Comparison of ENCODE assay signal across 15 cellular contexts in the genomic region with DNA sequence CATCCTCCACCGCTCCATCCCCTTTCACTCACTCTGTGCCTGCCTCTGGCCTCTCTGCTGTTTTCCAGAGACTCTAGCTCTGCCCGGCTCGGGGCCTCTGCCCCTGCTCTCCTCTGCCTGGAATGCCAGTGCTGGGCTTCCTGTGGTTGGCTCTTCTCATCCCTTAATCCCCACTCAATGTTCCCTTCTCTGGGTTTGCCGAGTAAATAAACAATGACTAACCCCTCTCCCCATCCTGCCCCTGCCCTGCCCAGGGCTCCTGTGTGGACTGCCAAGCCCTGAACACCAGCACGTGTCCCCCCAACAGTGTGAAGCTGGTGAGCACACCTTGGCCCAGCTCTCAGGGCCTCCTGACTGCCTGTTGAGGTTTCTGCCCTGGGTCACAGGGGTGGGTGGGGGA. TPM values are rescaled to one million over a fixed set of nuclear protein-coding genes. Genes with fewer than 3 reads are reported as not detected.
A peak's percentile ranks its signal among the peaks of the same experiment; 100 is the strongest.
DNase-seq lines count a peak whose midpoint lies in the region; ATAC-seq lines count a peak whose summit lies in the region.
"Had no signal": no experiment of that assay in that cellular context is flagged by ENCODE, and none has a peak within 500 bp of the region (broad histone marks: within the 10 kb centered on the region; RNA-seq: fewer than 3 reads in every experiment).

No MANE protein-coding gene starts in this region.

- no peaks in the 10 kb centered on the region for H3K36me3 Mint-ChIP-seq in natural killer cell treated with Interleukin-12 subunit alpha and Interleukin-12 subunit beta and Interleukin-15 and Interleukin-18, amount 100 ng/mL, for 72 hours
- H3K36me3 Mint-ChIP-seq: WTC11 had no signal

- DNase-seq in AG08396 (ENCODE audit: low spot score) (peak; percentile 74), HS-27A (ENCODE audit: low read depth) (peak; percentile 78), astrocyte of the hippocampus (ENCODE audit: low read depth, low spot score) (peak; percentile 91), iris pigment epithelial cell (ENCODE audit: low read depth) (peak; percentile 84), SW 1271 (lab: John Stamatoyannopoulos, UW) (no peak), occipital lobe (lab: John Stamatoyannopoulos, UW) (no peak)
- no peak for DNase-seq in natural killer cell treated with Interleukin-12 subunit alpha and Interleukin-12 subunit beta and Interleukin-15 and Interleukin-18, amount 100 ng/mL, for 72 hours (ENCODE audit: low spot score)
- no peak for DNase-seq in activated CD8-positive, alpha-beta memory T cell treated with anti-CD3 and anti-CD28 coated beads, Interleukin-2, amount 50 U/mL, for 48 hours
- DNase-seq: activated T-cell treated with anti-CD3 and anti-CD28 coated beads for 4 hours, dorsolateral prefrontal cortex, GF-D8, heart left ventricle, MV-4-11 had no signal

- no peak for ATAC-seq in natural killer cell treated with Interleukin-12 subunit alpha and Interleukin-12 subunit beta and Interleukin-15 and Interleukin-18, amount 100 ng/mL, for 72 hours
- ATAC-seq: heart left ventricle, left lobe of liver, WTC11 had no signal

- no peak overlapping the region for H3K27ac Mint-ChIP-seq in natural killer cell treated with Interleukin-12 subunit alpha and Interleukin-12 subunit beta and Interleukin-15 and Interleukin-18, amount 100 ng/mL, for 72 hours
- H3K27ac Mint-ChIP-seq: WTC11 had no signal

- H3K9me3 Mint-ChIP-seq in natural killer cell treated with Interleukin-12 subunit alpha and Interleukin-12 subunit beta and Interleukin-15 and Interleukin-18, amount 100 ng/mL, for 72 hours = no peaks in the 10 kb centered on the region
- H3K9me3 Mint-ChIP-seq: WTC11 had no signal

- H3K4me1 Mint-ChIP-seq in natural killer cell treated with Interleukin-12 subunit alpha and Interleukin-12 subunit beta and Interleukin-15 and Interleukin-18, amount 100 ng/mL, for 72 hours (ENCODE audit: low read depth in 2 of 2) = no peaks in the 10 kb centered on the region

- no peaks in the 10 kb centered on the region for H3K27me3 Mint-ChIP-seq in natural killer cell treated with Interleukin-12 subunit alpha and Interleukin-12 subunit beta and Interleukin-15 and Interleukin-18, amount 100 ng/mL, for 72 hours

- no peak overlapping the region for H3K4me3 Mint-ChIP-seq in natural killer cell treated with Interleukin-12 subunit alpha and Interleukin-12 subunit beta and Interleukin-15 and Interleukin-18, amount 100 ng/mL, for 72 hours
- H3K4me3 Mint-ChIP-seq: WTC11 had no signal

RNA-seq across cellular contexts. Expression of a gene that starts 12.2 kb away (rescaled TPM):
- under 1 TPM; 0.57 to 0.92 TPM for total RNA-seq in natural killer cell treated with Interleukin-12 subunit alpha and Interleukin-12 subunit beta and Interleukin-15 and Interleukin-18, amount 100 ng/mL, for 72 hours
- total RNA-seq in occipital lobe = 14.8 TPM

RNA-seq across cellular contexts. Expression of a gene that starts 26.3 kb away (rescaled TPM):
- total RNA-seq in natural killer cell treated with Interleukin-12 subunit alpha and Interleukin-12 subunit beta and Interleukin-15 and Interleukin-18, amount 100 ng/mL, for 72 hours = 100 to 1,000 TPM in 1 of 2 donors, 10 to 100 TPM in 1; 59.7 to 166 TPM
- total RNA-seq in occipital lobe = 33.5 TPM

RNA-seq across cellular contexts. Expression of a gene that starts 29.0 kb away (rescaled TPM):
- 10 to 100 TPM in 1 of 2 donors, 1 to 10 TPM in 1; 6.7 to 18.0 TPM for total RNA-seq in natural killer cell treated with Interleukin-12 subunit alpha and Interleukin-12 subunit beta and Interleukin-15 and Interleukin-18, amount 100 ng/mL, for 72 hours
- total RNA-seq in occipital lobe = 4.1 TPM

RNA-seq across cellular contexts. Expression of a gene that starts 52.0 kb away (rescaled TPM):
- total RNA-seq in natural killer cell treated with Interleukin-12 subunit alpha and Interleukin-12 subunit beta and Interleukin-15 and Interleukin-18, amount 100 ng/mL, for 72 hours = 100 to 1,000 TPM in 1 of 2 donors, 10 to 100 TPM in 1; 72.5 to 116 TPM
- total RNA-seq in occipital lobe = 71.4 TPM

RNA-seq across cellular contexts. Expression of a gene that starts 53.5 kb away (rescaled TPM):
- not detected for total RNA-seq in natural killer cell treated with Interleukin-12 subunit alpha and Interleukin-12 subunit beta and Interleukin-15 and Interleukin-18, amount 100 ng/mL, for 72 hours
- not detected for total RNA-seq in occipital lobe

Comparison
In these comparisons a context has a peak if more than half of its experiments do, and no peak if none do; other contexts are left out.
1. DNase-seq: peak in AG08396 (single experiment), HS-27A (single experiment), astrocyte of the hippocampus (single experiment) and iris pigment epithelial cell (single experiment); none in natural killer cell treated with Interleukin-12 subunit alpha and Interleukin-12 subunit beta and Interleukin-15 and Interleukin-18, amount 100 ng/mL, for 72 hours (single experiment), activated CD8-positive, alpha-beta memory T cell treated with anti-CD3 and anti-CD28 coated beads, Interleukin-2, amount 50 U/mL, for 48 hours (single experiment), SW 1271 (0 of 2) and occipital lobe (single experiment).